Comparison of ENCODE assay signal across 8 cellular contexts in genomic region chr1:32013386-32014198, GRCh38.
DNase-seq lines count a peak whose midpoint lies in the region; ATAC-seq lines count a peak whose summit lies in the region.

TSS of gene KHDRBS1 (plus strand) at chr1:32013868. CDS start at chr1:32013996, 128 bp downstream.

- no peaks in the 10 kb centered on the region for H3K9me3 ChIP-seq in BLaER1 treated with 17β-estradiol and CSF1 and Interleukin-3, amounts not matched to agents 10 nM and 100 nM (replicated peaks in 1 of 11)

- peak within 1 kb of the TSS; percentile 94 to 100 (median 98) for H3K27ac ChIP-seq in BLaER1 treated with 17β-estradiol and CSF1 and Interleukin-3, amounts not matched to agents 10 nM and 100 nM

- H3K4me1 ChIP-seq in BLaER1 treated with 17β-estradiol and CSF1 and Interleukin-3, amounts not matched to agents 10 nM and 100 nM = peaks cover 46 to 54% (median 50%) of the 10 kb centered on the region in 10 experiments

- no peaks in the 10 kb centered on the region for H3K27me3 ChIP-seq in BLaER1 treated with 17β-estradiol and CSF1 and Interleukin-3, amounts not matched to agents 10 nM and 100 nM

- H4K20me1 ChIP-seq in BLaER1 treated with 17β-estradiol and CSF1 and Interleukin-3, amounts not matched to agents 10 nM and 100 nM = peaks cover 45 to 48% (median 47%) of the 10 kb centered on the region in 11 experiments

- peak within 1 kb of the TSS; percentile 83 to 100 (median 96) for H3K4me3 ChIP-seq in BLaER1 treated with 17β-estradiol and CSF1 and Interleukin-3, amounts not matched to agents 10 nM and 100 nM

- H3K36me3 ChIP-seq in BLaER1 treated with 17β-estradiol and CSF1 and Interleukin-3, amounts not matched to agents 10 nM and 100 nM = peaks cover 14 to 35% (median 29%) of the 10 kb centered on the region in 11 experiments; a peak in 20 of 22 replicates

- peak; percentile 75 for ATAC-seq in GM19351 (IDR thresholded peaks at IDR 0.05; ENCODE audit: unreplicated experiment)
- ATAC-seq in HG03521 (IDR thresholded peaks at IDR 0.05; ENCODE audit: unreplicated experiment) = peak; percentile 75

- H3K4me2 ChIP-seq in BLaER1 treated with 17β-estradiol and CSF1 and Interleukin-3, amounts not matched to agents 10 nM and 100 nM = peak within 1 kb of the TSS; percentile 81 to 97 (median 92)

- H3K9ac ChIP-seq in BLaER1 treated with 17β-estradiol and CSF1 and Interleukin-3, amounts not matched to agents 10 nM and 100 nM = peak within 1 kb of the TSS; percentile 96 to 100 (median 98)

- DNase-seq in NCI-H748 (lab: John Stamatoyannopoulos, UW; ENCODE audit: unreplicated experiment) (peak; percentile 97), dedifferentiated amniotic fluid mesenchymal stem cell (ENCODE audit: extremely low spot score) (peak; percentile 99), left kidney (ENCODE audit: low read depth, low spot score) (peak; percentile 100)
- DNase-seq in activated CD4-positive, alpha-beta T cell treated with anti-CD3 and anti-CD28 coated beads, Interleukin-2, amount 50 U/mL, for 1 hour = peak; percentile 97
- peak; percentile 98 for DNase-seq in stimulated activated CD4-positive, alpha-beta T cell treated with anti-CD3 and anti-CD28 coated beads, Interleukin-2, amount 100 ng/mL, for 24 hours

Comparison
In these comparisons a context has a peak if more than half of its experiments do, and no peak if none do; other contexts are left out.
1. Peak in every context shown above with its lines: DNase-seq, ATAC-seq, H3K4me3 ChIP-seq and H3K27ac ChIP-seq.